13 cellular contexts compared by ENCODE assay signal in genomic region chr5:166845044-166845443, GRCh38.
DNase-seq lines count a peak whose midpoint lies in the region; ATAC-seq, FAIRE-seq and TF ChIP-seq lines count a peak whose summit lies in the region.
"Had no signal": no experiment of that assay in that cellular context is flagged by ENCODE, and none has a peak within 500 bp of the region (broad histone marks: within the 10 kb centered on the region; RNA-seq: fewer than 3 reads in every experiment).

No MANE protein-coding gene starts in this region.

- TF ChIP-seq POLR2A in GM12892 (IDR thresholded peaks at IDR 0.05; ENCODE audit: low read depth, low read length) = no peak

- TF ChIP-seq CTCF in endothelial cell (IDR thresholded peaks at IDR 0.05; ENCODE audit: unreplicated experiment) = no peak
- TF ChIP-seq CTCF in retinal pigment epithelial cell (conservative IDR thresholded peaks at IDR 0.05; ENCODE audit: low read depth, low read length) = no peak
- TF ChIP-seq CTCF in omental fat pad (IDR thresholded peaks at IDR 0.05) = no peak

- peaks cover 4% of the 10 kb centered on the region for H3K27me3 Mint-ChIP-seq in endothelial cell (ENCODE audit: unreplicated experiment)
- H3K27me3 Mint-ChIP-seq: activated naive CD4-positive, alpha-beta T cell treated with anti-CD3 and anti-CD28 coated beads, Interleukin-2, amount 10 ng/mL, durations not matched to agents 7 days and 5 days had no signal

- no peak overlapping the region for H3K27ac Mint-ChIP-seq in endothelial cell (ENCODE audit: unreplicated experiment)
- H3K27ac Mint-ChIP-seq: activated naive CD4-positive, alpha-beta T cell treated with anti-CD3 and anti-CD28 coated beads, Interleukin-2, amount 10 ng/mL, durations not matched to agents 7 days and 5 days had no signal

- H3K4me1 Mint-ChIP-seq in endothelial cell (ENCODE audit: unreplicated experiment) = no peaks in the 10 kb centered on the region
- H3K4me1 Mint-ChIP-seq: activated naive CD4-positive, alpha-beta T cell treated with anti-CD3 and anti-CD28 coated beads, Interleukin-2, amount 10 ng/mL, durations not matched to agents 7 days and 5 days had no signal

- in situ Hi-C loops in HAP-1 (cut with MboI; ENCODE audit: low sequenced_read_pairs) = no loop called here

- ATAC-seq in omental fat pad (ENCODE audit: low FRiP score) = no peak

- no peak overlapping the region for H3K4me3 Mint-ChIP-seq in endothelial cell (ENCODE audit: unreplicated experiment)
- H3K4me3 Mint-ChIP-seq: activated naive CD4-positive, alpha-beta T cell treated with anti-CD3 and anti-CD28 coated beads, Interleukin-2, amount 10 ng/mL, durations not matched to agents 7 days and 5 days had no signal

- no peaks in the 10 kb centered on the region for H3K9me3 ChIP-seq in HAP-1

- no peak overlapping the region for H3K4me3 ChIP-seq in HAP-1
- no peak overlapping the region for H3K4me3 ChIP-seq in retinal pigment epithelial cell (ENCODE audit: low read length)

- no peaks in the 10 kb centered on the region for H3K9me3 Mint-ChIP-seq in endothelial cell (ENCODE audit: unreplicated experiment)

- no peaks in the 10 kb centered on the region for H3K36me3 ChIP-seq in HAP-1 (replicated peaks)

- DNase-seq in HAP-1 (ENCODE audit: low spot score in 2 of 2) (peak; percentile 30 to 59), NCI-H226 (peak; percentile 17), endothelial cell (ENCODE audit: low spot score) (peak; percentile 41), retinal pigment epithelial cell (ENCODE audit: low read depth) (peak; percentile 3), omental fat pad (ENCODE audit: low spot score) (no peak), GM12892 (ENCODE audit: insufficient read length) (no peak)
- no peak for DNase-seq in effector CD8-positive, alpha-beta T cell (lab: John Stamatoyannopoulos, UW)
- DNase-seq: activated naive CD4-positive, alpha-beta T cell treated with anti-CD3 and anti-CD28 coated beads, Interleukin-2, amount 10 ng/mL, durations not matched to agents 7 days and 5 days; cortex of kidney; NCI-H1105; stimulated activated CD4-positive, alpha-beta T cell treated with anti-CD3 and anti-CD28 coated beads, Interleukin-4, amount 100 ng/mL, for 4 hours; SW 1271 had no signal

- no peak for FAIRE-seq in GM12892 (lab: Jason Lieb, UNC)
- FAIRE-seq: D721Med had no signal

- 0 out of 2 replicates have a peak, but pooled peaks cover 4% of the 10 kb centered on the region for H3K27me3 ChIP-seq in HAP-1 (ENCODE audit: low read depth)

- no peaks in the 10 kb centered on the region for H3K36me3 Mint-ChIP-seq in endothelial cell (ENCODE audit: low read depth, unreplicated experiment)
- H3K36me3 Mint-ChIP-seq: activated naive CD4-positive, alpha-beta T cell treated with anti-CD3 and anti-CD28 coated beads, Interleukin-2, amount 10 ng/mL, durations not matched to agents 7 days and 5 days had no signal

- no peaks in the 10 kb centered on the region; the same call in 1 of the 2 replicates for H3K4me1 ChIP-seq in HAP-1

Comparison
In these comparisons a context has a peak if more than half of its experiments do, and no peak if none do; other contexts are left out.
1. DNase-seq: peak in HAP-1 (2 of 2), NCI-H226 (single experiment), endothelial cell (single experiment) and retinal pigment epithelial cell (single experiment); none in omental fat pad (single experiment), GM12892 (single experiment) and effector CD8-positive, alpha-beta T cell (single experiment).